Comparison of ENCODE assay signal across 8 cellular contexts in genomic region chr19:6092329-6093286, GRCh38.
DNase-seq lines count a peak whose midpoint lies in the region; ATAC-seq and TF ChIP-seq lines count a peak whose summit lies in the region.

No MANE protein-coding gene starts in this region.

- no peak for TF ChIP-seq CTCF in choroid plexus epithelial cell (conservative IDR thresholded peaks at IDR 0.05; ENCODE audit: low read depth, low read length)
- no peak for TF ChIP-seq CTCF in MM.1S (IDR thresholded peaks at IDR 0.05; ENCODE audit: low read length)

- peak; percentile 66 for DNase-seq in DMS53 treated with DMSO at 0.1 percent for 48 hours (lab: John Stamatoyannopoulos, UW; ENCODE audit: unreplicated experiment)
- peak; percentile 96 for DNase-seq in NCI-H2171 treated with DMSO at 0.1 percent for 48 hours (lab: John Stamatoyannopoulos, UW)
- DNase-seq in choroid plexus epithelial cell (ENCODE audit: low read depth): peak; percentile 61
- DNase-seq in left kidney (ENCODE audit: low read depth, low spot score): peak; percentile 95
- DNase-seq in MM.1S: no peak

- H3K4me2 ChIP-seq in MM.1S (ENCODE audit: low read depth, low read length): no peak overlapping the region

- H3K4me3 ChIP-seq in choroid plexus epithelial cell (ENCODE audit: low read depth, low read length) (peak overlapping the region; percentile 53), subcutaneous abdominal adipose tissue (ENCODE audit: low read depth in 1 of 5, low read length in 5 of 5) (peak overlapping the region; percentile 32 to 52 (median 40)), MM.1S (ENCODE audit: low read length) (no peak overlapping the region)

- H4K20me1 ChIP-seq in MM.1S (ENCODE audit: insufficient read depth, low read length): no peaks in the 10 kb centered on the region

- ATAC-seq in HG03520 (IDR thresholded peaks at IDR 0.05; ENCODE audit: unreplicated experiment) (no peak), HG03442 (IDR thresholded peaks at IDR 0.05; ENCODE audit: unreplicated experiment) (no peak)

- no peaks in the 10 kb centered on the region for H3F3A ChIP-seq in MM.1S (ENCODE audit: insufficient read depth, low read length)

- H3K36me3 ChIP-seq in subcutaneous abdominal adipose tissue (ENCODE audit: control insufficient read depth in 5 of 5, insufficient read depth in 5 of 5, low read length in 5 of 5) (no peaks in the 10 kb centered on the region), MM.1S (replicated peaks; ENCODE audit: insufficient read depth, low read length) (no peaks in the 10 kb centered on the region)

- H3K27ac ChIP-seq in subcutaneous abdominal adipose tissue (ENCODE audit: low read depth, low read length) (peak overlapping the region; percentile 83), MM.1S (ENCODE audit: low read length) (no peak overlapping the region)

- H3K9me2 ChIP-seq in MM.1S (replicated peaks; ENCODE audit: insufficient read depth, low read length): no peaks in the 10 kb centered on the region

- H3K4me1 ChIP-seq in subcutaneous abdominal adipose tissue (ENCODE audit: control insufficient read depth in 5 of 5, insufficient read depth in 5 of 5, low read length in 5 of 5) (peaks cover 5 to 37% (median 37%) of the 10 kb centered on the region in 5 donors), MM.1S (ENCODE audit: low read length) (no peaks in the 10 kb centered on the region)

- H3K9me3 ChIP-seq in subcutaneous abdominal adipose tissue (ENCODE audit: control insufficient read depth in 5 of 5, low read length in 5 of 5): no peaks in the 10 kb centered on the region
- H3K9me3 ChIP-seq in MM.1S (replicated peaks; ENCODE audit: insufficient read depth, low read length): no peaks in the 10 kb centered on the region

- no peaks in the 10 kb centered on the region for H3K27me3 ChIP-seq in subcutaneous abdominal adipose tissue (ENCODE audit: control insufficient read depth in 5 of 5, insufficient read depth in 4 of 5, low read length in 5 of 5)
- peaks cover 90% of the 10 kb centered on the region for H3K27me3 ChIP-seq in MM.1S (replicated peaks; ENCODE audit: insufficient read depth, low read length)

- H3K9ac ChIP-seq in subcutaneous abdominal adipose tissue (ENCODE audit: low read length in 5 of 5): peak overlapping the region in 2 of 5 donors; percentile 58 to 68
- no peak overlapping the region for H3K9ac ChIP-seq in MM.1S (ENCODE audit: low read length)

- no peak overlapping the region for H2AFZ ChIP-seq in MM.1S (ENCODE audit: low read length)

- H3K79me2 ChIP-seq in MM.1S (ENCODE audit: low read length): no peaks in the 10 kb centered on the region
